In genomic region chr9:111572945-111573604, GRCh38 we compare ENCODE assay signal across 13 cellular contexts. TPM values are rescaled to one million over a fixed set of nuclear protein-coding genes. Genes with fewer than 3 reads are reported as not detected.
DNase-seq lines count a peak whose midpoint lies in the region; ATAC-seq and TF ChIP-seq lines count a peak whose summit lies in the region.
"Had no signal": no experiment of that assay in that cellular context is flagged by ENCODE, and none has a peak within 500 bp of the region (broad histone marks: within the 10 kb centered on the region; RNA-seq: fewer than 3 reads in every experiment).

No MANE protein-coding gene starts in this region.

- H3K18ac ChIP-seq in neuronal stem cell (ENCODE audit: low read length): no peak overlapping the region

- H3K4ac ChIP-seq in neuronal stem cell (ENCODE audit: low read length): no peak overlapping the region

- H3K79me1 ChIP-seq in neuronal stem cell (ENCODE audit: low read depth, low read length): no peaks in the 10 kb centered on the region

- H2BK5ac ChIP-seq in neuronal stem cell (ENCODE audit: low read length): no peak overlapping the region

- H3K36me3 ChIP-seq in psoas muscle (ENCODE audit: insufficient read depth in 1 of 2, low read depth in 1 of 2) (peaks cover under 1 to 92% of the 10 kb centered on the region in 2 donors), neuronal stem cell (replicated peaks in 1 of 2; ENCODE audit: control insufficient read depth in 2 of 2, insufficient read depth in 2 of 2, low read length in 2 of 2) (peaks cover 30 to 46% of the 10 kb centered on the region in 2 donors)

- H3K4me1 ChIP-seq in psoas muscle (no peaks in the 10 kb centered on the region), neuronal stem cell (ENCODE audit: control insufficient read depth in 2 of 2, insufficient read depth in 1 of 2, low read depth in 1 of 2, low read length in 2 of 2) (no peaks in the 10 kb centered on the region)
- H3K4me1 ChIP-seq: spleen had no signal

- no peak overlapping the region for H4K8ac ChIP-seq in neuronal stem cell (ENCODE audit: low read depth, low read length)

- intact Hi-C loops in psoas muscle (cut with DNase I): no loop called here

- H3K23ac ChIP-seq in neuronal stem cell (ENCODE audit: low read depth, low read length, poor library complexity): no peak overlapping the region

- H4K91ac ChIP-seq in neuronal stem cell (ENCODE audit: low read depth, low read length, poor library complexity): no peak overlapping the region

- H2BK12ac ChIP-seq in neuronal stem cell (ENCODE audit: low read length): no peak overlapping the region

- no peak for TF ChIP-seq CTCF in psoas muscle (IDR thresholded peaks at IDR 0.05)

- no peak overlapping the region for H3K4me3 ChIP-seq in psoas muscle
- H3K4me3 ChIP-seq in neuronal stem cell (ENCODE audit: low read length in 2 of 2): no peak overlapping the region
- H3K4me3 ChIP-seq: spleen had no signal

- H3K27ac ChIP-seq in psoas muscle (no peak overlapping the region), neuronal stem cell (replicated peaks; ENCODE audit: low read length) (no peak overlapping the region)
- H3K27ac ChIP-seq: spleen had no signal

- no peak overlapping the region for H2BK15ac ChIP-seq in neuronal stem cell (ENCODE audit: low read length)

- ATAC-seq in psoas muscle: peak; percentile 31 to 78 (median 40)
- ATAC-seq in HG03460 (IDR thresholded peaks at IDR 0.05; ENCODE audit: unreplicated experiment): no peak

- H3K9me3 ChIP-seq in psoas muscle: no peaks in the 10 kb centered on the region
- peaks cover 6 to 15% of the 10 kb centered on the region in 2 donors for H3K9me3 ChIP-seq in neuronal stem cell (replicated peaks in 1 of 2; ENCODE audit: control insufficient read depth in 2 of 2, insufficient read depth in 1 of 2, low read depth in 1 of 2, low read length in 2 of 2)

- no peak overlapping the region for H2AFZ ChIP-seq in neuronal stem cell (ENCODE audit: low read length)

- H2BK120ac ChIP-seq in neuronal stem cell (ENCODE audit: low read depth, low read length): no peak overlapping the region

- H2AK5ac ChIP-seq in neuronal stem cell (ENCODE audit: low read depth, low read length): no peak overlapping the region

- no peak overlapping the region for H3K4me2 ChIP-seq in neuronal stem cell (ENCODE audit: insufficient read depth, low read length, poor library complexity, severe bottlenecking)

- no peak overlapping the region for H3K9ac ChIP-seq in neuronal stem cell (ENCODE audit: low read depth, low read length, poor library complexity)

- H3K14ac ChIP-seq in neuronal stem cell (ENCODE audit: low read length): no peak overlapping the region

- DNase-seq in EH (ENCODE audit: low read depth) (peak; percentile 89), NCI-H2227 (lab: John Stamatoyannopoulos, UW; ENCODE audit: unreplicated experiment) (peak; percentile 2), fibroblast of gingiva (ENCODE audit: low read depth) (peak; percentile 93), psoas muscle (no peak), neuronal stem cell (ENCODE audit: low spot score) (no peak), NCI-H1694 treated with DMSO at 0.1 percent for 48 hours (lab: John Stamatoyannopoulos, UW) (no peak)
- DNase-seq: activated CD4-positive, alpha-beta T cell treated with anti-CD3 and anti-CD28 coated beads for 48 hours; activated effector memory CD4-positive, alpha-beta T cell treated with anti-CD3 and anti-CD28 coated beads, Interleukin-2, amount 50 U/mL, for 16 hours; DMS79 treated with DMSO at 0.1 percent for 48 hours; hippocampal formation; NCI-H2029 treated with DMSO at 0.1 percent for 48 hours; spleen had no signal

- H3K27me3 ChIP-seq in psoas muscle (ENCODE audit: insufficient read depth in 3 of 3, low read length in 2 of 3) (no peaks in the 10 kb centered on the region), neuronal stem cell (ENCODE audit: control insufficient read depth in 3 of 3, insufficient read depth in 3 of 3, low read depth in 1 of 3, low read length in 3 of 3) (no peaks in the 10 kb centered on the region)
- H3K27me3 ChIP-seq: spleen had no signal

- WGBS in psoas muscle, 3 donors: 23 to 34% (median 29%) methylated on average over 4 of the region's 4 CpGs
- WGBS in neuronal stem cell (ENCODE audit: extremely low coverage in 2 of 2, insufficient read length in 2 of 2, insufficient replicate concordance in 1 of 2), 2 donors: no CpG with 5 or more reads among the region's 4 CpGs

RNA-seq across cellular contexts. Expression of gene PTGR1, which starts 26.4 kb away (rescaled TPM):
- 10 to 100 TPM in 3 of 4 donors, 1 to 10 TPM in 1; 8.6 to 32.2 (median 15.5) TPM for total RNA-seq in psoas muscle
- polyA plus RNA-seq in psoas muscle: 10 to 100 TPM in 2 of 3 donors, 1 to 10 TPM in 1; 8.0 to 22.5 (median 22.5) TPM
- 67.1 TPM for polyA plus RNA-seq in neuronal stem cell (2013, experiment 1 of 2)
- 67.6 TPM for polyA plus RNA-seq in neuronal stem cell (2013, experiment 2 of 2)

RNA-seq across cellular contexts. Expression of gene ZNF483, which starts 48.1 kb away (rescaled TPM):
- total RNA-seq in psoas muscle: under 1 TPM; 0.17 to 0.92 (median 0.45) TPM
- under 1 TPM in 1 of 3 donors, not detected in 2; 0.05 TPM for polyA plus RNA-seq in psoas muscle
- 3.0 TPM for polyA plus RNA-seq in neuronal stem cell (2013, experiment 1 of 2)
- polyA plus RNA-seq in neuronal stem cell (2013, experiment 2 of 2): 3.7 TPM

RNA-seq across cellular contexts. Expression of gene DNAJC25, which starts 58.1 kb away (rescaled TPM):
- total RNA-seq in psoas muscle: 1 to 10 TPM; 1.9 to 5.6 (median 4.5) TPM
- 10 to 100 TPM in 2 of 3 donors, 1 to 10 TPM in 1; 7.4 to 20.1 (median 19.9) TPM for polyA plus RNA-seq in psoas muscle
- polyA plus RNA-seq in neuronal stem cell (2013, experiment 1 of 2): 7.4 TPM
- polyA plus RNA-seq in neuronal stem cell (2013, experiment 2 of 2): 7.7 TPM

Comparison
In these comparisons a context has a peak if more than half of its experiments do, and no peak if none do; other contexts are left out.
1. DNase-seq: peak in EH (single experiment), NCI-H2227 (single experiment) and fibroblast of gingiva (single experiment); none in psoas muscle (0 of 2), neuronal stem cell (single experiment) and NCI-H1694 treated with DMSO at 0.1 percent for 48 hours (single experiment).